In genomic region chr3:46960081-46960701, GRCh38 we compare ENCODE assay signal across 8 cellular contexts. TPM values are rescaled to one million over a fixed set of nuclear protein-coding genes. Genes with fewer than 3 reads are reported as not detected.
DNase-seq lines count a peak whose midpoint lies in the region; ATAC-seq, FAIRE-seq and TF ChIP-seq lines count a peak whose summit lies in the region.

No MANE protein-coding gene starts in this region.

- H3K79me2 ChIP-seq in K562 (ENCODE audit: control insufficient read depth, insufficient read depth, low read length) (peaks cover 86% of the 10 kb centered on the region), MM.1S (ENCODE audit: low read length) (peaks cover 85% of the 10 kb centered on the region)

- H3K4me3 Mint-ChIP-seq in activated naive CD4-positive, alpha-beta T cell treated with anti-CD3 and anti-CD28 coated beads for 36 hours: no peak overlapping the region

- TF ChIP-seq EP300 in K562 (IDR thresholded peaks at IDR 0.05; ENCODE audit: low read length): no peak

- POLR2A ChIA-PET in K562 (lab: Yijun Ruan, JAX): interaction anchor here (0.7 to 5.7 kb wide), 5 partner anchors 9 to 16 kb away, joined by 3 to 55 read pairs (median 4); partner anchors contain the start of gene CCDC12

- H3K4me2 ChIP-seq in K562 (ENCODE audit: insufficient read depth, low read length): no peak overlapping the region
- no peak overlapping the region for H3K4me2 ChIP-seq in MM.1S (ENCODE audit: low read depth, low read length)

- TF ChIP-seq CTCF in K562 (IDR thresholded peaks at IDR 0.05 in 2 of 3, conservative IDR thresholded peaks at IDR 0.05 in 1 of 3; ENCODE audit: insufficient read depth in 2 of 3, low read depth in 1 of 3, low read length in 3 of 3) (no peak), upper lobe of right lung (IDR thresholded peaks at IDR 0.05) (no peak), MM.1S (IDR thresholded peaks at IDR 0.05; ENCODE audit: low read length) (no peak)

- H3K4me1 Mint-ChIP-seq in activated naive CD4-positive, alpha-beta T cell treated with anti-CD3 and anti-CD28 coated beads for 36 hours (ENCODE audit: low read depth): peaks cover 76% of the 10 kb centered on the region

- no peak for FAIRE-seq in K562 (lab: Jason Lieb, UNC)

- 84% methylated on average over 4 of the region's 4 CpGs for WGBS in K562 (ENCODE audit: insufficient coverage, low coverage, missing lambda C conversion rate)

- H2AFZ ChIP-seq in K562 (ENCODE audit: low read depth, low read length) (no peak overlapping the region), MM.1S (ENCODE audit: low read length) (no peak overlapping the region)

- no peaks in the 10 kb centered on the region for H3K9me2 ChIP-seq in MM.1S (replicated peaks; ENCODE audit: insufficient read depth, low read length)

- CTCF ChIA-PET in activated naive CD4-positive, alpha-beta T cell treated with anti-CD3 and anti-CD28 coated beads for 36 hours (lab: Charles Lee): interaction anchor here (1.0 to 2.0 kb wide), 3 partner anchors 11 to 37 kb away, joined by 3 to 7 read pairs (median 3); no protein-coding TSS in a partner anchor
- CTCF ChIA-PET in K562 (lab: Yijun Ruan, JAX; ENCODE audit: low intra/inter-chr PET ratio): no interaction called here

- H3K27me3 ChIP-seq in K562 (ENCODE audit: control insufficient read depth in 2 of 2, insufficient read depth in 2 of 2, low read length in 2 of 2) (no peaks in the 10 kb centered on the region), layer of hippocampus (ENCODE audit: control insufficient read depth, insufficient read depth, low read length) (no peaks in the 10 kb centered on the region), upper lobe of right lung (no peaks in the 10 kb centered on the region), MM.1S (replicated peaks; ENCODE audit: insufficient read depth, low read length) (no peaks in the 10 kb centered on the region)

- H3K27ac Mint-ChIP-seq in activated naive CD4-positive, alpha-beta T cell treated with anti-CD3 and anti-CD28 coated beads for 36 hours: peak overlapping the region; percentile 92

- H3K9ac ChIP-seq in K562 (ENCODE audit: insufficient read depth in 1 of 2, low read depth in 2 of 2, low read length in 2 of 2): peak overlapping the region in 1 of 2 experiments; percentile 32; a peak in 1 of 4 replicates
- H3K9ac ChIP-seq in MM.1S (ENCODE audit: low read length): no peak overlapping the region

- H3K4me1 ChIP-seq in K562 (replicated peaks in 1 of 2; ENCODE audit: control insufficient read depth in 2 of 2, insufficient read depth in 2 of 2, low read length in 2 of 2) (peaks cover 25 to 43% of the 10 kb centered on the region in 2 experiments), upper lobe of right lung (peaks cover 65% of the 10 kb centered on the region), MM.1S (ENCODE audit: low read length) (no peaks in the 10 kb centered on the region)

- H3K9me3 ChIP-seq in K562 (replicated peaks; ENCODE audit: control insufficient read depth, insufficient read depth, low read depth, low read length) (no peaks in the 10 kb centered on the region), upper lobe of right lung (no peaks in the 10 kb centered on the region), MM.1S (replicated peaks; ENCODE audit: insufficient read depth, low read length) (no peaks in the 10 kb centered on the region)

- H3K9me1 ChIP-seq in K562 (ENCODE audit: control insufficient read depth, insufficient read depth, low read length): peaks cover 21% of the 10 kb centered on the region

- H3K4me3 ChIP-seq in K562 (no peak overlapping the region), upper lobe of right lung (no peak overlapping the region), MM.1S (ENCODE audit: low read length) (no peak overlapping the region)

- no TSS peak for BruUV-seq in K562 (replicated peaks; lab: Mats Ljungman, UMichigan)

- H3K27me3 Mint-ChIP-seq in activated naive CD4-positive, alpha-beta T cell treated with anti-CD3 and anti-CD28 coated beads for 36 hours (ENCODE audit: low read depth): no peaks in the 10 kb centered on the region

- H3K36me3 ChIP-seq in K562 (ENCODE audit: control insufficient read depth, insufficient read depth, low read length): peaks cover 62% of the 10 kb centered on the region
- no peaks in the 10 kb centered on the region for H3K36me3 ChIP-seq in upper lobe of right lung
- peaks cover 4% of the 10 kb centered on the region; the same call in 1 of the 2 replicates for H3K36me3 ChIP-seq in MM.1S (replicated peaks; ENCODE audit: insufficient read depth, low read length)

- no peak for TF ChIP-seq RAD21 in K562 (CRISPR knock-in tag; conservative IDR thresholded peaks at IDR 0.05 in 1 of 2, IDR thresholded peaks at IDR 0.05 in 1 of 2)

- H3K36me3 Mint-ChIP-seq in activated naive CD4-positive, alpha-beta T cell treated with anti-CD3 and anti-CD28 coated beads for 36 hours (ENCODE audit: low read depth): peaks cover 10% of the 10 kb centered on the region

- ATAC-seq in K562: peak; percentile 4; the same call in 2 of the 3 replicates
- peak; percentile 71 for ATAC-seq in upper lobe of right lung
- ATAC-seq in GM18867 (IDR thresholded peaks at IDR 0.05; ENCODE audit: unreplicated experiment): no peak

- no peak for TF ChIP-seq POLR2A in K562 (conservative IDR thresholded peaks at IDR 0.05)

- 0 out of 3 replicates have a peak overlapping the region, but pooled peaks have one; percentile 13 for H3K27ac ChIP-seq in K562 (ENCODE audit: extremely low read depth, low read depth, low read length)
- peak overlapping the region; percentile 65 for H3K27ac ChIP-seq in layer of hippocampus (ENCODE audit: low read depth, low read length)
- peak overlapping the region; percentile 63 for H3K27ac ChIP-seq in upper lobe of right lung
- no peak overlapping the region for H3K27ac ChIP-seq in MM.1S (ENCODE audit: low read length)

- intact Hi-C loops in activated naive CD4-positive, alpha-beta T cell treated with anti-CD3 and anti-CD28 coated beads for 36 hours (cut with micrococcal nuclease): no loop called here
- intact Hi-C loops in K562 (cut with micrococcal nuclease): no loop called here
- intact Hi-C loops in upper lobe of right lung (cut with DNase I): no loop called here

- in situ Hi-C loops in K562 (cut with MboI): no loop called here

- peak; percentile 18 for DNase-seq in activated naive CD4-positive, alpha-beta T cell treated with anti-CD3 and anti-CD28 coated beads for 36 hours
- no peak for DNase-seq in activated naive CD4-positive, alpha-beta T cell treated with Interleukin-2 at 50 U/mL for 16 hours
- no peak for DNase-seq in K562 (ENCODE audit: extremely low read depth in 1 of 4, low spot score in 3 of 4)
- DNase-seq in upper lobe of right lung: no peak
- no peak for DNase-seq in NCI-H1436 treated with DMSO at 0.1 percent for 48 hours (lab: John Stamatoyannopoulos, UW)
- DNase-seq in MM.1S: no peak

- no peaks in the 10 kb centered on the region for H3F3A ChIP-seq in MM.1S (ENCODE audit: insufficient read depth, low read length)

- H4K20me1 ChIP-seq in K562 (replicated peaks; ENCODE audit: control insufficient read depth, insufficient read depth, low read length) (peaks cover 68% of the 10 kb centered on the region), MM.1S (ENCODE audit: insufficient read depth, low read length) (peaks cover 68% of the 10 kb centered on the region)

- no peaks in the 10 kb centered on the region for H3K9me3 Mint-ChIP-seq in activated naive CD4-positive, alpha-beta T cell treated with anti-CD3 and anti-CD28 coated beads for 36 hours

RNA-seq across cellular contexts. Expression of gene CCDC12, which starts 16.4 kb away (rescaled TPM):
- total RNA-seq in activated naive CD4-positive, alpha-beta T cell treated with anti-CD3 and anti-CD28 coated beads for 36 hours: 10 to 100 TPM; 37.6 to 43.0 TPM
- total RNA-seq in K562 (2011; cell fraction: chromatin; rRNA removed; ENCODE audit: low replicate concordance): 140 and 232 TPM in 2 replicates
- total RNA-seq in K562 (2011; cell fraction: nucleolus; rRNA removed): 143 and 148 TPM in 2 replicates
- total RNA-seq in K562 (2011; cell fraction: nucleoplasm; rRNA removed): 188 and 262 TPM in 2 replicates
- total RNA-seq in K562 (2014; rRNA removed) (99.0 and 101 TPM in 2 replicates), K562 (2014; rRNA removed; fragmentation: Illumina TruSeq; extraction: Trizol) (44.4 and 63.0 TPM in 2 replicates), K562 (2015; rRNA removed; fragmentation: Illumina TruSeq; extraction: Trizol) (104 and 115 TPM in 2 replicates), K562 (2021) (75.2 and 86.9 TPM in 2 replicates), upper lobe of right lung (42.1 TPM)
- polyA plus RNA-seq in K562 (2011; rRNA removed) (47.8 and 54.0 TPM in 2 replicates), K562 (2014; fragmentation: Illumina TruSeq; extraction: Trizol) (105 and 127 TPM in 2 replicates), K562 (2014; fragmentation: Nextera tagmentation; extraction: Ambion mirVana) (10 to 100 TPM in 1 of 2 experiments, 1 to 10 TPM in 1; 8.9 to 20.9 TPM), K562 (2014; rRNA removed) (100 and 201 TPM in 2 replicates)
- 53.0 and 53.5 TPM in 2 replicates for polyA plus RNA-seq in K562 (2011; cell fraction: cytosol; rRNA removed)
- 82.0 and 85.3 TPM in 2 replicates for polyA plus RNA-seq in K562 (2011; cell fraction: nucleus; rRNA removed)
- 77.1 and 114 TPM in 2 replicates for polyA plus RNA-seq in K562 (2012)
- polyA minus RNA-seq in K562 (2011; rRNA and poly(A)+ RNA removed): 50.3 and 53.4 TPM in 2 replicates
- 17.4 and 21.1 TPM in 2 replicates for polyA minus RNA-seq in K562 (2011; cell fraction: cytosol; rRNA and poly(A)+ RNA removed)
- polyA minus RNA-seq in K562 (2011; cell fraction: nucleus; rRNA and poly(A)+ RNA removed): 81.3 and 87.3 TPM in 2 replicates

RNA-seq across cellular contexts. Expression of gene NBEAL2, which starts 19.3 kb away (rescaled TPM):
- total RNA-seq in activated naive CD4-positive, alpha-beta T cell treated with anti-CD3 and anti-CD28 coated beads for 36 hours: 10 to 100 TPM; 85.0 to 92.4 TPM
- total RNA-seq in K562 (2011; cell fraction: chromatin; rRNA removed; ENCODE audit: low replicate concordance): 322 and 1,090 TPM in 2 replicates
- 555 and 597 TPM in 2 replicates for total RNA-seq in K562 (2011; cell fraction: nucleolus; rRNA removed)
- 365 and 370 TPM in 2 replicates for total RNA-seq in K562 (2011; cell fraction: nucleoplasm; rRNA removed)
- 41.3 and 45.2 TPM in 2 replicates for total RNA-seq in K562 (2014; rRNA removed)
- 12.3 and 16.0 TPM in 2 replicates for total RNA-seq in K562 (2014; rRNA removed; fragmentation: Illumina TruSeq; extraction: Trizol)
- total RNA-seq in K562 (2015; rRNA removed; fragmentation: Illumina TruSeq; extraction: Trizol): 23.7 and 23.9 TPM in 2 replicates
- total RNA-seq in K562 (2021): 89.3 and 114 TPM in 2 replicates
- 29.6 and 50.4 TPM in 2 replicates for polyA plus RNA-seq in K562 (2011; rRNA removed)
- polyA plus RNA-seq in K562 (2011; cell fraction: cytosol; rRNA removed): 25.6 and 45.5 TPM in 2 replicates
- 557 and 843 TPM in 2 replicates for polyA plus RNA-seq in K562 (2011; cell fraction: nucleus; rRNA removed)
- 66.4 and 174 TPM in 2 replicates for polyA plus RNA-seq in K562 (2012)
- polyA plus RNA-seq in K562 (2014; fragmentation: Illumina TruSeq; extraction: Trizol): 46.4 and 62.1 TPM in 2 replicates
- under 1 TPM; 0.06 to 0.24 TPM for polyA plus RNA-seq in K562 (2014; fragmentation: Nextera tagmentation; extraction: Ambion mirVana)
- 67.5 and 85.5 TPM in 2 replicates for polyA plus RNA-seq in K562 (2014; rRNA removed)
- 8.6 and 16.8 TPM in 2 replicates for polyA minus RNA-seq in K562 (2011; rRNA and poly(A)+ RNA removed)
- polyA minus RNA-seq in K562 (2011; cell fraction: cytosol; rRNA and poly(A)+ RNA removed): 23.5 and 26.4 TPM in 2 replicates
- 104 and 118 TPM in 2 replicates for polyA minus RNA-seq in K562 (2011; cell fraction: nucleus; rRNA and poly(A)+ RNA removed)
- 116 TPM for total RNA-seq in upper lobe of right lung
